In the genomic region with DNA sequence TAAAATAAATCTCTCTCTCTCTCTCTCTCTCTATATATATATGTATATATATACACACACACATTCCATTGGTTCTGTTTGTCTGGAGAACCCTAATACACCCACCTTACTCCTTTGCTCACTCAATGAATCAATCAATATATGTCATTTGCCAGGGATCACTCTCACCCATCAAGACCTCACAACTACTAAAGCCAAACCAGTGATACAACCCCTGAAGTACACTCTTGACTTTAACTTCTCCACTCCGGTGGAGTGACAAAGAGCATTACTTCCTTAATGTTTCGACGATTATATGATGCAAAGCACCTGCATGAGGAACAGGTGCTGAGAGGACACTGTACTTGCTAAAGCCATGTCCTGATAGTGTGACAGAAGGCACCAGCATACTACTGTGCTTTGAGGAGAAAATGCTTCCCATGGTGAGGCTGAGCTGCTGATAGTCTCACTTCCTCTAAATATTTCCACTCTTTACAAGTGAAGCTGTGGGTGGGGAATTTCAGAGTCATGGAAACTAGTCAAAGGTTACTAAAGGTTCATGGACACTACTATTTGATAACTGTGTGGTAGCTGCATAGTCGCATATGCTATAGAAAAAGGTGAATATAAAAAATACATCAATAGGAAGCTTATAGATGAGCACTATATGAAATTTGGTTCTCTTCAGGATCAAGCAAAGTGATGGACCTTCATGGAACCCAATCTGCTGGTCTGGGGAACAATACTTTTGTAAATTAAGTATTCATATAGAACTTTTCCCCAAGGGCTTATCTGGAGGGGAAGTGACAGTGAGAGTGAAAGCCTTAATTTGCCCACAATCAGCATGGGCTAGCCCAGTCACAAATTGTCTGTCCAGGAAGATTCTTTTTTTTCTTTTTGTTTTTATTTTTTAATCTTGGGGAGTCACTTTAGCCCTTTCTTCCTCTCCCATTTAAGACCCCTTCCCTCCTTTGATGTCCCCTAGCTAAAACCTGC, we compare ENCODE assay signal across 8 cellular contexts.
DNase-seq lines count a peak whose midpoint lies in the region; ATAC-seq and TF ChIP-seq lines count a peak whose summit lies in the region.

No MANE protein-coding gene starts in this region.

- no peak overlapping the region for H3K27ac ChIP-seq in effector memory CD4-positive, alpha-beta T cell (ENCODE audit: insufficient read depth, low read length, poor library complexity, severe bottlenecking)
- H3K27ac ChIP-seq in thyroid gland: no peak overlapping the region

- H3K36me3 Mint-ChIP-seq in natural killer cell treated with Interleukin-12 subunit alpha and Interleukin-12 subunit beta and Interleukin-15 and Interleukin-18, amount 100 ng/mL, for 72 hours: peaks cover 28% of the 10 kb centered on the region

- H3K36me3 ChIP-seq in effector memory CD4-positive, alpha-beta T cell (ENCODE audit: control insufficient read depth, insufficient read depth, low read length): no peaks in the 10 kb centered on the region
- H3K36me3 ChIP-seq in thyroid gland: no peaks in the 10 kb centered on the region

- peak; percentile 91 for ATAC-seq in HG02870 (IDR thresholded peaks at IDR 0.05; ENCODE audit: unreplicated experiment)
- ATAC-seq in natural killer cell treated with Interleukin-12 subunit alpha and Interleukin-12 subunit beta and Interleukin-15 and Interleukin-18, amount 100 ng/mL, for 72 hours: peak; percentile 31 to 40

- no peaks in the 10 kb centered on the region for H3K27me3 Mint-ChIP-seq in natural killer cell treated with Interleukin-12 subunit alpha and Interleukin-12 subunit beta and Interleukin-15 and Interleukin-18, amount 100 ng/mL, for 72 hours

- TF ChIP-seq POLR2A in thyroid gland (IDR thresholded peaks at IDR 0.05): no peak

- H3K27ac Mint-ChIP-seq in natural killer cell treated with Interleukin-12 subunit alpha and Interleukin-12 subunit beta and Interleukin-15 and Interleukin-18, amount 100 ng/mL, for 72 hours: peak overlapping the region; percentile 23 to 82

- no peaks in the 10 kb centered on the region for H3K27me3 ChIP-seq in effector memory CD4-positive, alpha-beta T cell (replicated peaks; ENCODE audit: control insufficient read depth, insufficient read depth, low read length, poor library complexity, severe bottlenecking)
- H3K27me3 ChIP-seq in thyroid gland: no peaks in the 10 kb centered on the region

- intact Hi-C loops in thyroid gland (cut with DNase I): no loop called here

- H3K4me1 Mint-ChIP-seq in natural killer cell treated with Interleukin-12 subunit alpha and Interleukin-12 subunit beta and Interleukin-15 and Interleukin-18, amount 100 ng/mL, for 72 hours (ENCODE audit: low read depth in 2 of 2): peaks cover 49 to 67% of the 10 kb centered on the region in 2 donors

- peaks cover 2% of the 10 kb centered on the region for H3K4me1 ChIP-seq in effector memory CD4-positive, alpha-beta T cell (ENCODE audit: control insufficient read depth, insufficient read depth, low read length, poor library complexity, severe bottlenecking)
- H3K4me1 ChIP-seq in thyroid gland: peaks cover 16 to 17% of the 10 kb centered on the region in 2 donors

- DNase-seq in activated CD4-positive, alpha-beta T cell treated with anti-CD3 and anti-CD28 coated beads for 4 hours: peak; percentile 52 to 55
- DNase-seq in activated CD4-positive, alpha-beta T cell treated with anti-CD3 and anti-CD28 coated beads, Interleukin-2, amount 50 U/mL, for 48 hours: no peak
- peak; percentile 41 for DNase-seq in RPMI8226
- no peak for DNase-seq in natural killer cell treated with Interleukin-12 subunit alpha and Interleukin-12 subunit beta and Interleukin-15 and Interleukin-18, amount 100 ng/mL, for 72 hours (ENCODE audit: low spot score)
- DNase-seq in effector memory CD4-positive, alpha-beta T cell: no peak
- no peak for DNase-seq in 8988T
- DNase-seq in thyroid gland: no peak

- H3K9me3 Mint-ChIP-seq in natural killer cell treated with Interleukin-12 subunit alpha and Interleukin-12 subunit beta and Interleukin-15 and Interleukin-18, amount 100 ng/mL, for 72 hours: peaks cover 6% of the 10 kb centered on the region

- TF ChIP-seq CTCF in thyroid gland (IDR thresholded peaks at IDR 0.05): no peak

- 75 to 80% methylated on average over 4 of the region's 4 CpGs for WGBS in thyroid gland, 2 donors

- H3K4me3 Mint-ChIP-seq in natural killer cell treated with Interleukin-12 subunit alpha and Interleukin-12 subunit beta and Interleukin-15 and Interleukin-18, amount 100 ng/mL, for 72 hours: peak overlapping the region; percentile 62

- no peak overlapping the region for H3K4me3 ChIP-seq in effector memory CD4-positive, alpha-beta T cell (ENCODE audit: insufficient read depth, low read depth, low read length, poor library complexity, severe bottlenecking)
- H3K4me3 ChIP-seq in thyroid gland (replicated peaks in 1 of 3): no peak overlapping the region

- no peaks in the 10 kb centered on the region for H3K9me3 ChIP-seq in effector memory CD4-positive, alpha-beta T cell (ENCODE audit: control insufficient read depth, low read length)
- H3K9me3 ChIP-seq in thyroid gland: no peaks in the 10 kb centered on the region

Comparison
In these comparisons a context has a peak if more than half of its experiments do, and no peak if none do; other contexts are left out.
1. DNase-seq: peak in activated CD4-positive, alpha-beta T cell treated with anti-CD3 and anti-CD28 coated beads for 4 hours (2 of 2) and RPMI8226 (single experiment); none in activated CD4-positive, alpha-beta T cell treated with anti-CD3 and anti-CD28 coated beads, Interleukin-2, amount 50 U/mL, for 48 hours (0 of 2), natural killer cell treated with Interleukin-12 subunit alpha and Interleukin-12 subunit beta and Interleukin-15 and Interleukin-18, amount 100 ng/mL, for 72 hours (single experiment), effector memory CD4-positive, alpha-beta T cell (0 of 3), 8988T (single experiment) and thyroid gland (0 of 2).